Comparison of ENCODE assay signal across 2 cellular contexts in the genomic region with DNA sequence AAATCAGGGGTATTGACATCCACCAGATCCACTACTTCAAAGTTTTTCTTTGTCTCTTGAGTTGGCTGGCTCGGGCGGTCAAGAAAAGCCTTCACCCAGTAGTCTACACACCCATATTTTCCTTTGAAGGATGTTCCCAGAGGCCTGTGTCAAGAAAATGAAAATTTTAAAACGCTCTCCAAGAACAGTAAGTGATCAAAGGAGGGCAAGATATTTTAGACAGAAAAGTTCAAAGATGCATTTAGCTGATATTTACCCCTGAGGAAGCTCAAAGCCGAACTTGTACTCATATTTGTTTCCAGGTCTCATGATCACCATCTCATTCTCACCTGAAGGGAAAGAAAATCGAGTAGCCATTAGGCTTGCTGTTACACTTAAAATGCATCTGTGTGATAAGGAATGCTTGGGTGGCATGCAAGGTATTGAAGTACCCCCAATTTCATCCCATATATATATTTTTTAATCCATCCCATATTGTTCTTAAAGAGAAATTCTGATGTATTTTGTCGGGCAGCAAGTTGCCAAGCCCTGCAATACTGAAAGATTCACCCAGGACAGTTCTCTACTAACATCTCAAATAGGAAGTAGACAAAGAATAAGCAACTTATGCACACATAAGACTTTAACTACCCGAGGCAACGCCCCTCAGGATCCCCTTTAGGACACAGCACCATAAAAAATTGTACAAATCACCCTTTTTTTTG.
TF ChIP-seq lines count a peak whose summit lies in the region.

No MANE protein-coding gene starts in this region.

TF ChIP-seq in SK-N-SH, 30 proteins besides CTCF, POLR2A, EP300 and RAD21:
- TF ChIP-seq, protein P1, sequence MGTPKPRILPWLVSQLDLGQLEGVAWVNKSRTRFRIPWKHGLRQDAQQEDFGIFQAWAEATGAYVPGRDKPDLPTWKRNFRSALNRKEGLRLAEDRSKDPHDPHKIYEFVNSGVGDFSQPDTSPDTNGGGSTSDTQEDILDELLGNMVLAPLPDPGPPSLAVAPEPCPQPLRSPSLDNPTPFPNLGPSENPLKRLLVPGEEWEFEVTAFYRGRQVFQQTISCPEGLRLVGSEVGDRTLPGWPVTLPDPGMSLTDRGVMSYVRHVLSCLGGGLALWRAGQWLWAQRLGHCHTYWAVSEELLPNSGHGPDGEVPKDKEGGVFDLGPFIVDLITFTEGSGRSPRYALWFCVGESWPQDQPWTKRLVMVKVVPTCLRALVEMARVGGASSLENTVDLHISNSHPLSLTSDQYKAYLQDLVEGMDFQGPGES (IDR thresholded peaks at IDR 0.05; ENCODE audit: low read depth, low read length): no peak
- TF ChIP-seq FOSL2 (IDR thresholded peaks at IDR 0.05; ENCODE audit: borderline replicate concordance, low read depth): no peak
- no peak for TF ChIP-seq ELF1 (IDR thresholded peaks at IDR 0.05)
- no peak for TF ChIP-seq FOXM1 (IDR thresholded peaks at IDR 0.05; ENCODE audit: low read depth)
TF ChIP-seq in SK-N-SH: peak in this region for 0.

TF ChIP-seq in SK-N-SH treated with all-trans-retinoic acid at 6 μM for 48 hours, 23 proteins besides CTCF, POLR2A, EP300 and RAD21:
- TF ChIP-seq TCF4 (CRISPR knock-in tag; IDR thresholded peaks at IDR 0.05; ENCODE audit: borderline replicate concordance) (no peak), GLIS3 (CRISPR knock-in tag; IDR thresholded peaks at IDR 0.05) (no peak), TOX (CRISPR knock-in tag; IDR thresholded peaks at IDR 0.05; ENCODE audit: borderline replicate concordance) (no peak), SNAI2 (CRISPR knock-in tag; IDR thresholded peaks at IDR 0.05) (no peak), ZNF8 (CRISPR knock-in tag; IDR thresholded peaks at IDR 0.05) (no peak), ZNF70 (CRISPR knock-in tag; IDR thresholded peaks at IDR 0.05) (no peak), ARNTL (CRISPR knock-in tag; IDR thresholded peaks at IDR 0.05; ENCODE audit: borderline replicate concordance, low read depth) (no peak), ESRRG (CRISPR knock-in tag; IDR thresholded peaks at IDR 0.05) (no peak), RARB (CRISPR knock-in tag; IDR thresholded peaks at IDR 0.05) (no peak), PPARA (CRISPR knock-in tag; IDR thresholded peaks at IDR 0.05; ENCODE audit: borderline replicate concordance) (no peak)
- TF ChIP-seq, protein P2, sequence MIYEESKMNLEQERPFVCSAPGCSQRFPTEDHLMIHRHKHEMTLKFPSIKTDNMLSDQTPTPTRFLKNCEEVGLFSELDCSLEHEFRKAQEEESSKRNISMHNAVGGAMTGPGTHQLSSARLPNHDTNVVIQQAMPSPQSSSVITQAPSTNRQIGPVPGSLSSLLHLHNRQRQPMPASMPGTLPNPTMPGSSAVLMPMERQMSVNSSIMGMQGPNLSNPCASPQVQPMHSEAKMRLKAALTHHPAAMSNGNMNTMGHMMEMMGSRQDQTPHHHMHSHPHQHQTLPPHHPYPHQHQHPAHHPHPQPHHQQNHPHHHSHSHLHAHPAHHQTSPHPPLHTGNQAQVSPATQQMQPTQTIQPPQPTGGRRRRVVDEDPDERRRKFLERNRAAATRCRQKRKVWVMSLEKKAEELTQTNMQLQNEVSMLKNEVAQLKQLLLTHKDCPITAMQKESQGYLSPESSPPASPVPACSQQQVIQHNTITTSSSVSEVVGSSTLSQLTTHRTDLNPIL (CRISPR knock-in tag; IDR thresholded peaks at IDR 0.05; ENCODE audit: low read depth): no peak
- TF ChIP-seq, protein P3, sequence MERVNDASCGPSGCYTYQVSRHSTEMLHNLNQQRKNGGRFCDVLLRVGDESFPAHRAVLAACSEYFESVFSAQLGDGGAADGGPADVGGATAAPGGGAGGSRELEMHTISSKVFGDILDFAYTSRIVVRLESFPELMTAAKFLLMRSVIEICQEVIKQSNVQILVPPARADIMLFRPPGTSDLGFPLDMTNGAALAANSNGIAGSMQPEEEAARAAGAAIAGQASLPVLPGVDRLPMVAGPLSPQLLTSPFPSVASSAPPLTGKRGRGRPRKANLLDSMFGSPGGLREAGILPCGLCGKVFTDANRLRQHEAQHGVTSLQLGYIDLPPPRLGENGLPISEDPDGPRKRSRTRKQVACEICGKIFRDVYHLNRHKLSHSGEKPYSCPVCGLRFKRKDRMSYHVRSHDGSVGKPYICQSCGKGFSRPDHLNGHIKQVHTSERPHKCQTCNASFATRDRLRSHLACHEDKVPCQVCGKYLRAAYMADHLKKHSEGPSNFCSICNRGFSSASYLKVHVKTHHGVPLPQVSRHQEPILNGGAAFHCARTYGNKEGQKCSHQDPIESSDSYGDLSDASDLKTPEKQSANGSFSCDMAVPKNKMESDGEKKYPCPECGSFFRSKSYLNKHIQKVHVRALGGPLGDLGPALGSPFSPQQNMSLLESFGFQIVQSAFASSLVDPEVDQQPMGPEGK (CRISPR knock-in tag; IDR thresholded peaks at IDR 0.05; ENCODE audit: borderline replicate concordance): no peak
